1 cellular context compared by ENCODE assay signal in the genomic region with DNA sequence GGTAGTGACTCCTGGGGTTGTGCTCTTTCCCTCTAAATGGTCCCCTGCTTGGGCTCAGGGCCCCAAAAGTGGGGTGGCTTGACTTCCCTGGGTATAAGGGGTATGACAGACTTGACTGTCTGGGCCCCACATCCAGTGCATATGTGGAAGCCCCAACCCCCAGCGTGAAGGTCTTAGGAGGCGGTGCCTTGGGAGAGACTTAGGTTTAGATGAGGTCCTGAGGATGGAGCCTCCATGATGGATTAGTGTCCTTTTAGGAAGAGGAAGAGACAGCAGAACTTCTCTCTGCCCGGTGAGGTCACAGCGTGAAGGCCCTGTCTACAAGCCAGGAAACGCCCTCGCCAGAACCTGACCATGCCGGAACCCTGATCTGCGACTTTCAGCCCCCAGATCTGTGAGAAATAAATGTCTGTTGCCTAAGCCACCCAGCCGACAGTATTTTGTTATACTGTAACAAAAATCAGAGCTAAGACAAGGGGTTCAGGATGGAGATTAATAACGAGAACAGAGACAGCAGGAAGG.
TF ChIP-seq lines count a peak whose summit lies in the region.

No MANE protein-coding gene starts in this region.

TF ChIP-seq in GM23338, 12 proteins besides CTCF, POLR2A, EP300 and RAD21 (continued from another document):
- TF ChIP-seq, protein P1, sequence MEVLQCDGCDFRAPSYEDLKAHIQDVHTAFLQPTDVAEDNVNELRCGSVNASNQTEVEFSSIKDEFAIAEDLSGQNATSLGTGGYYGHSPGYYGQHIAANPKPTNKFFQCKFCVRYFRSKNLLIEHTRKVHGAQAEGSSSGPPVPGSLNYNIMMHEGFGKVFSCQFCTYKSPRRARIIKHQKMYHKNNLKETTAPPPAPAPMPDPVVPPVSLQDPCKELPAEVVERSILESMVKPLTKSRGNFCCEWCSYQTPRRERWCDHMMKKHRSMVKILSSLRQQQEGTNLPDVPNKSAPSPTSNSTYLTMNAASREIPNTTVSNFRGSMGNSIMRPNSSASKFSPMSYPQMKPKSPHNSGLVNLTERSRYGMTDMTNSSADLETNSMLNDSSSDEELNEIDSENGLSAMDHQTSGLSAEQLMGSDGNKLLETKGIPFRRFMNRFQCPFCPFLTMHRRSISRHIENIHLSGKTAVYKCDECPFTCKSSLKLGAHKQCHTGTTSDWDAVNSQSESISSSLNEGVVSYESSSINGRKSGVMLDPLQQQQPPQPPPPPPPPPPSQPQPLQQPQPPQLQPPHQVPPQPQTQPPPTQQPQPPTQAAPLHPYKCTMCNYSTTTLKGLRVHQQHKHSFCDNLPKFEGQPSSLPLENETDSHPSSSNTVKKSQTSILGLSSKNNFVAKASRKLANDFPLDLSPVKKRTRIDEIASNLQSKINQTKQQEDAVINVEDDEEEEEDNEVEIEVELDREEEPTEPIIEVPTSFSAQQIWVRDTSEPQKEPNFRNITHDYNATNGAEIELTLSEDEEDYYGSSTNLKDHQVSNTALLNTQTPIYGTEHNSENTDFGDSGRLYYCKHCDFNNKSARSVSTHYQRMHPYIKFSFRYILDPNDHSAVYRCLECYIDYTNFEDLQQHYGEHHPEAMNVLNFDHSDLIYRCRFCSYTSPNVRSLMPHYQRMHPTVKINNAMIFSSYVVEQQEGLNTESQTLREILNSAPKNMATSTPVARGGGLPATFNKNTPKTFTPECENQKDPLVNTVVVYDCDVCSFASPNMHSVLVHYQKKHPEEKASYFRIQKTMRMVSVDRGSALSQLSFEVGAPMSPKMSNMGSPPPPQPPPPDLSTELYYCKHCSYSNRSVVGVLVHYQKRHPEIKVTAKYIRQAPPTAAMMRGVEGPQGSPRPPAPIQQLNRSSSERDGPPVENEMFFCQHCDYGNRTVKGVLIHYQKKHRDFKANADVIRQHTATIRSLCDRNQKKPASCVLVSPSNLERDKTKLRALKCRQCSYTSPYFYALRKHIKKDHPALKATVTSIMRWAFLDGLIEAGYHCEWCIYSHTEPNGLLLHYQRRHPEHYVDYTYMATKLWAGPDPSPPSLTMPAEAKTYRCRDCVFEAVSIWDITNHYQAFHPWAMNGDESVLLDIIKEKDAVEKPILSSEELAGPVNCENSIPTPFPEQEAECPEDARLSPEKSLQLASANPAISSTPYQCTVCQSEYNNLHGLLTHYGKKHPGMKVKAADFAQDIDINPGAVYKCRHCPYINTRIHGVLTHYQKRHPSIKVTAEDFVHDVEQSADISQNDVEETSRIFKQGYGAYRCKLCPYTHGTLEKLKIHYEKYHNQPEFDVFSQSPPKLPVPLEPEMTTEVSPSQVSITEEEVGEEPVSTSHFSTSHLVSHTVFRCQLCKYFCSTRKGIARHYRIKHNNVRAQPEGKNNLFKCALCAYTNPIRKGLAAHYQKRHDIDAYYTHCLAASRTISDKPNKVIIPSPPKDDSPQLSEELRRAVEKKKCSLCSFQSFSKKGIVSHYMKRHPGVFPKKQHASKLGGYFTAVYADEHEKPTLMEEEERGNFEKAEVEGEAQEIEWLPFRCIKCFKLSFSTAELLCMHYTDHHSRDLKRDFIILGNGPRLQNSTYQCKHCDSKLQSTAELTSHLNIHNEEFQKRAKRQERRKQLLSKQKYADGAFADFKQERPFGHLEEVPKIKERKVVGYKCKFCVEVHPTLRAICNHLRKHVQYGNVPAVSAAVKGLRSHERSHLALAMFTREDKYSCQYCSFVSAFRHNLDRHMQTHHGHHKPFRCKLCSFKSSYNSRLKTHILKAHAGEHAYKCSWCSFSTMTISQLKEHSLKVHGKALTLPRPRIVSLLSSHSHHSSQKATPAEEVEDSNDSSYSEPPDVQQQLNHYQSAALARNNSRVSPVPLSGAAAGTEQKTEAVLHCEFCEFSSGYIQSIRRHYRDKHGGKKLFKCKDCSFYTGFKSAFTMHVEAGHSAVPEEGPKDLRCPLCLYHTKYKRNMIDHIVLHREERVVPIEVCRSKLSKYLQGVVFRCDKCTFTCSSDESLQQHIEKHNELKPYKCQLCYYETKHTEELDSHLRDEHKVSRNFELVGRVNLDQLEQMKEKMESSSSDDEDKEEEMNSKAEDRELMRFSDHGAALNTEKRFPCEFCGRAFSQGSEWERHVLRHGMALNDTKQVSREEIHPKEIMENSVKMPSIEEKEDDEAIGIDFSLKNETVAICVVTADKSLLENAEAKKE (CRISPR knock-in tag; IDR thresholded peaks at IDR 0.05) = no peak
